Comparison of ENCODE assay signal across 9 cellular contexts in genomic region chr15:57931570-57931969, GRCh38.
"Had no signal": no experiment of that assay in that cellular context is flagged by ENCODE, and none has a peak within 500 bp of the region (broad histone marks: within the 10 kb centered on the region; RNA-seq: fewer than 3 reads in every experiment).

No MANE protein-coding gene starts in this region.

- ATAC-seq: HCT116, HepG2 had no signal

- H3K4me3 Mint-ChIP-seq: HFFc6 had no signal

- H3K9me3 ChIP-seq: HAP-1 had no signal

- H3K27ac Mint-ChIP-seq: HFFc6, IgD-negative memory B cell had no signal

- H3K36me3 ChIP-seq: HAP-1 had no signal

- H3K4me1 Mint-ChIP-seq: IgD-negative memory B cell had no signal

- H3K4me1 ChIP-seq: HAP-1 had no signal

- DNase-seq: GOT3, H7, HFFc6, KG1 had no signal

- H3K27ac ChIP-seq: HL-60 had no signal

- H3K4me3 ChIP-seq: HAP-1 had no signal
